25 cellular contexts compared by ENCODE assay signal in the genomic region with DNA sequence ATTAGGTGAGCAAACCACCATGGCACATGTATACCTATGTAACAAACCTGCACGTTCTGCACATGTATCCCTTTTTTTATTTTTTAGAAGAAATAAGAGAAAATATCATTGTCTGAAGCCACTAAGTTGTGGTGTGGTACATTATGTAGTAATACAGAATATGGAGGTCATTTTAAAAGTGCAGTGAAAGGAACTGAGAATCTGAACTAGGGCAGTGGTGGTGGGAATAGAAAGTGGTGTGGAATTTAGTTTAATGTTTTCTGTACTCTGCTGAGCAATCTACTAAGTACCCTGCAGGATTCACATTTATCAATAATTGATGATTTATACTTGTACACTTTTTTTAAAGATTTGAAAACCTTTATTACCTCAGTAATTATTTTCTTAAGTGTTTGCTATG.
DNase-seq lines count a peak whose midpoint lies in the region; ATAC-seq and FAIRE-seq lines count a peak whose summit lies in the region.
"Had no signal": no experiment of that assay in that cellular context is flagged by ENCODE, and none has a peak within 500 bp of the region (broad histone marks: within the 10 kb centered on the region; RNA-seq: fewer than 3 reads in every experiment).

No MANE protein-coding gene starts in this region.

- H3K36me3 ChIP-seq in small intestine (ENCODE audit: control insufficient read depth in 2 of 2, insufficient read depth in 2 of 2, low read length in 2 of 2), result no peaks in the 10 kb centered on the region
- H3K36me3 ChIP-seq: ascending aorta, SJSA1 had no signal

- no peaks in the 10 kb centered on the region for H3K27me3 ChIP-seq in small intestine (ENCODE audit: control insufficient read depth in 2 of 2, insufficient read depth in 2 of 2, low read length in 2 of 2)
- H3K27me3 ChIP-seq: ascending aorta, SJSA1 had no signal

- ATAC-seq in GM18511 (IDR thresholded peaks at IDR 0.05; ENCODE audit: unreplicated experiment) (peak; percentile 81), GM19468 (IDR thresholded peaks at IDR 0.05; ENCODE audit: extremely low read depth, unreplicated experiment) (peak; percentile 76), HG02798 (IDR thresholded peaks at IDR 0.05; ENCODE audit: poor library complexity, unreplicated experiment) (peak; percentile 45), HG03442 (IDR thresholded peaks at IDR 0.05; ENCODE audit: unreplicated experiment) (peak; percentile 67)
- ATAC-seq: activated CD8-positive, alpha-beta memory T cell treated with anti-CD3 and anti-CD28 coated beads, Interleukin-2, amount 10 ng/mL, durations not matched to agents 7 days and 5 days; PC-3 had no signal

- DNase-seq in DMS 273 (lab: John Stamatoyannopoulos, UW; ENCODE audit: unreplicated experiment) (no peak), small intestine (no peak), mesenteric fat pad (ENCODE audit: low spot score) (no peak)
- DNase-seq in activated naive CD8-positive, alpha-beta T cell treated with anti-CD3 and anti-CD28 coated beads for 36 hours, result no peak
- DNase-seq: activated CD4-positive, alpha-beta T cell treated with anti-CD3 and anti-CD28 coated beads for 1 hour; activated CD8-positive, alpha-beta memory T cell treated with anti-CD3 and anti-CD28 coated beads, Interleukin-2, amount 10 ng/mL, durations not matched to agents 7 days and 5 days; activated naive CD4-positive, alpha-beta T cell; KG1; naive B cell; NCI-H1092 treated with DMSO at 0.1 percent for 48 hours; NCI-H2107; NCI-H69; PC-3; stimulated activated CD4-positive, alpha-beta T cell treated with anti-CD3 and anti-CD28 coated beads, Interleukin-4, amount 100 ng/mL, for 4 hours; stimulated activated CD8-positive, alpha-beta memory T cell treated with anti-CD3 and anti-CD28 coated beads, Interleukin-4, amount 100 ng/mL, for 48 hours; T1000 had no signal

- no peaks in the 10 kb centered on the region for H3K36me3 Mint-ChIP-seq in activated naive CD8-positive, alpha-beta T cell treated with anti-CD3 and anti-CD28 coated beads for 36 hours
- H3K36me3 Mint-ChIP-seq: activated CD8-positive, alpha-beta memory T cell treated with anti-CD3 and anti-CD28 coated beads, Interleukin-2, amount 10 ng/mL, durations not matched to agents 7 days and 5 days; CD14-positive monocyte had no signal

- H3K9me3 Mint-ChIP-seq in activated naive CD8-positive, alpha-beta T cell treated with anti-CD3 and anti-CD28 coated beads for 36 hours, result peaks cover 7% of the 10 kb centered on the region

- H3K4me1 Mint-ChIP-seq in activated naive CD8-positive, alpha-beta T cell treated with anti-CD3 and anti-CD28 coated beads for 36 hours, result no peaks in the 10 kb centered on the region
- H3K4me1 Mint-ChIP-seq: activated CD8-positive, alpha-beta memory T cell treated with anti-CD3 and anti-CD28 coated beads, Interleukin-2, amount 10 ng/mL, durations not matched to agents 7 days and 5 days; CD14-positive monocyte; naive B cell had no signal

- no peak overlapping the region for H3K27ac Mint-ChIP-seq in activated naive CD8-positive, alpha-beta T cell treated with anti-CD3 and anti-CD28 coated beads for 36 hours
- H3K27ac Mint-ChIP-seq: activated CD8-positive, alpha-beta memory T cell treated with anti-CD3 and anti-CD28 coated beads, Interleukin-2, amount 10 ng/mL, durations not matched to agents 7 days and 5 days; CD14-positive monocyte; naive B cell had no signal

- FAIRE-seq in small intestine (lab: Jason Lieb, UNC), result no peak

- H3K4me1 ChIP-seq in small intestine (ENCODE audit: control insufficient read depth in 2 of 2, insufficient read depth in 1 of 2, low read depth in 1 of 2, low read length in 1 of 2), result no peaks in the 10 kb centered on the region
- H3K4me1 ChIP-seq: ascending aorta, SJSA1 had no signal

- 64 to 79% (median 76%) methylated on average over 1 of the region's 1 CpG for WGBS in small intestine, 3 donors

- H3K4me3 ChIP-seq in small intestine (ENCODE audit: low read depth in 1 of 2, low read length in 2 of 2), result no peak overlapping the region
- H3K4me3 ChIP-seq: ascending aorta, lung, SJSA1, skin epidermis had no signal

- no peaks in the 10 kb centered on the region for H3K9me3 ChIP-seq in small intestine (ENCODE audit: control insufficient read depth, low read depth)
- H3K9me3 ChIP-seq: ascending aorta, SJSA1 had no signal

- no peak overlapping the region for H3K27ac ChIP-seq in small intestine (ENCODE audit: low read depth in 1 of 2, low read length in 1 of 2)
- H3K27ac ChIP-seq: SJSA1, skin epidermis had no signal

- no peaks in the 10 kb centered on the region for H3K27me3 Mint-ChIP-seq in activated naive CD8-positive, alpha-beta T cell treated with anti-CD3 and anti-CD28 coated beads for 36 hours
- H3K27me3 Mint-ChIP-seq: activated CD8-positive, alpha-beta memory T cell treated with anti-CD3 and anti-CD28 coated beads, Interleukin-2, amount 10 ng/mL, durations not matched to agents 7 days and 5 days had no signal

- H3K4me3 Mint-ChIP-seq in activated naive CD8-positive, alpha-beta T cell treated with anti-CD3 and anti-CD28 coated beads for 36 hours, result no peak overlapping the region
- H3K4me3 Mint-ChIP-seq: activated CD8-positive, alpha-beta memory T cell treated with anti-CD3 and anti-CD28 coated beads, Interleukin-2, amount 10 ng/mL, durations not matched to agents 7 days and 5 days; CD14-positive monocyte; naive B cell had no signal
